1 cellular context compared by ENCODE assay signal in genomic region chrX:68692651-68693050, GRCh38.
TF ChIP-seq lines count a peak whose summit lies in the region.

No MANE protein-coding gene starts in this region.

TF ChIP-seq in SK-N-SH treated with all-trans-retinoic acid at 6 μM for 48 hours, 23 proteins besides CTCF, POLR2A, EP300 and RAD21 (continued from another document):
- TF ChIP-seq TSHZ2 (CRISPR knock-in tag; IDR thresholded peaks at IDR 0.05) (no peak), ZNF8 (CRISPR knock-in tag; IDR thresholded peaks at IDR 0.05) (no peak), OSR1 (CRISPR knock-in tag; IDR thresholded peaks at IDR 0.05) (no peak), ZFP30 (CRISPR knock-in tag; IDR thresholded peaks at IDR 0.05) (no peak), ESRRG (CRISPR knock-in tag; IDR thresholded peaks at IDR 0.05) (no peak), ZC3H10 (CRISPR knock-in tag; IDR thresholded peaks at IDR 0.05) (no peak), ISL1 (CRISPR knock-in tag; IDR thresholded peaks at IDR 0.05) (no peak), GLIS3 (CRISPR knock-in tag; IDR thresholded peaks at IDR 0.05) (no peak)
